ENCODE assay signal across 24 cellular contexts in the genomic region with DNA sequence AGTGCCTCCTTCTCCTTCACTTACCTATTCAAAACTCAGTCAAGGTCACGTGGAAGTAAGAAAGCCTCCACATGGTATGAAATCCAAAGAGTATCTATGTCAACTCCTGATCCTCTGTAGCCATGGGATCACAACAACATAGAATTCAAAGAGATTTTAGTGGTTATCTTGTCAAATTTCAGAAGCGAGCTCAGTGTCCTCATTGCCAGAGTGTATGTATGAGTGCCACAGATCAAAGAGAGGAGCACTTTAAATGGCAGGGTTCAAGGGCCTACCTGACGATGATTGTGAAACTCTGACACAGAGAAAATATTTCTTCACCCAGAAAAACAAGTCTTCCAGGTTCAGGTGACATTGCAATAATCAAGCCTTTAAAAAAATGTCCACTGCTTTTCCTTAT. TPM values are rescaled to one million over a fixed set of nuclear protein-coding genes. Genes with fewer than 3 reads are reported as not detected.
"Had no signal": no experiment of that assay in that cellular context is flagged by ENCODE, and none has a peak within 500 bp of the region (broad histone marks: within the 10 kb centered on the region; RNA-seq: fewer than 3 reads in every experiment).

No MANE protein-coding gene starts in this region.

- H3K27me3 ChIP-seq: ascending aorta, right atrium auricular region, vagina had no signal

- H3K36me3 ChIP-seq: ascending aorta, heart right ventricle, right atrium auricular region, tibial nerve, vagina had no signal

- H3K9me3 ChIP-seq: ascending aorta, heart right ventricle, right atrium auricular region, tibial nerve, vagina had no signal

- H3K4me3 ChIP-seq: ascending aorta, coronary artery, heart right ventricle, right atrium auricular region, tibial nerve, vagina had no signal

- H3K27ac ChIP-seq: ascending aorta, coronary artery, epithelial cell of prostate, right atrium auricular region, tibial nerve, vagina, VCaP had no signal

- ATAC-seq: activated CD8-positive, alpha-beta T cell treated with anti-CD3 and anti-CD28 coated beads, Interleukin-2, amount 10 ng/mL, durations not matched to agents 7 days and 5 days; activated naive CD4-positive, alpha-beta T cell treated with anti-CD3 and anti-CD28 coated beads, Interleukin-2, amount 50 U/mL, for 72 hours; activated T-helper 17 cell treated with anti-CD3 and anti-CD28 coated beads, Interleukin-2, amount 50 U/mL, for 72 hours; heart right ventricle; natural killer cell treated with Interleukin-12 subunit alpha and Interleukin-12 subunit beta and Interleukin-15 and Interleukin-18, amount 100 ng/mL, for 72 hours; stimulated activated effector memory CD8-positive, alpha-beta T cell treated with anti-CD3 and anti-CD28 coated beads, Interleukin-12 subunit alpha, Interleukin-12 subunit beta, amount 100 ng/mL, for 72 hours; stimulated activated naive CD8-positive, alpha-beta T cell treated with anti-CD3 and anti-CD28 coated beads, Interleukin-15, amount 100 ng/mL, for 72 hours; T-helper 17 cell had no signal

- DNase-seq: activated CD4-positive, alpha-beta T cell treated with anti-CD3 and anti-CD28 coated beads, Interleukin-2, amount 10 ng/mL, durations not matched to agents 7 days and 5 days; activated CD4-positive, CD25-positive, alpha-beta regulatory T cell treated with anti-CD3 and anti-CD28 coated beads, Interleukin-2, amount 50 U/mL, for 72 hours; activated CD8-positive, alpha-beta T cell treated with anti-CD3 and anti-CD28 coated beads, Interleukin-2, amount 10 ng/mL, durations not matched to agents 7 days and 5 days; cerebellar nuclear complex; endodermal cell; heart right ventricle; kidney; stimulated activated CD4-positive, alpha-beta T cell treated with anti-CD3 and anti-CD28 coated beads, Interleukin-1b, Interleukin-23, amount 100 ng/mL, for 48 hours; stimulated activated naive CD8-positive, alpha-beta T cell treated with anti-CD3 and anti-CD28 coated beads, Interleukin-15, amount 100 ng/mL, for 72 hours; T-helper 17 cell had no signal

- H3K4me1 ChIP-seq: ascending aorta, heart right ventricle, right atrium auricular region, tibial nerve, vagina had no signal

RNA-seq across cellular contexts. Expression of gene ACE2, which starts 1.2 kb away (rescaled TPM):
- total RNA-seq: activated CD4-positive, alpha-beta T cell treated with anti-CD3 and anti-CD28 coated beads, Interleukin-2, amount 10 ng/mL, durations not matched to agents 7 days and 5 days; activated CD8-positive, alpha-beta T cell treated with anti-CD3 and anti-CD28 coated beads, Interleukin-2, amount 10 ng/mL, durations not matched to agents 7 days and 5 days; fibroblast of villous mesenchyme; natural killer cell treated with Interleukin-12 subunit alpha and Interleukin-12 subunit beta and Interleukin-15 and Interleukin-18, amount 100 ng/mL, for 72 hours; osteocyte; skeletal muscle tissue; T-helper 17 cell had no signal
